Comparison of ENCODE assay signal across 8 cellular contexts in the genomic region with DNA sequence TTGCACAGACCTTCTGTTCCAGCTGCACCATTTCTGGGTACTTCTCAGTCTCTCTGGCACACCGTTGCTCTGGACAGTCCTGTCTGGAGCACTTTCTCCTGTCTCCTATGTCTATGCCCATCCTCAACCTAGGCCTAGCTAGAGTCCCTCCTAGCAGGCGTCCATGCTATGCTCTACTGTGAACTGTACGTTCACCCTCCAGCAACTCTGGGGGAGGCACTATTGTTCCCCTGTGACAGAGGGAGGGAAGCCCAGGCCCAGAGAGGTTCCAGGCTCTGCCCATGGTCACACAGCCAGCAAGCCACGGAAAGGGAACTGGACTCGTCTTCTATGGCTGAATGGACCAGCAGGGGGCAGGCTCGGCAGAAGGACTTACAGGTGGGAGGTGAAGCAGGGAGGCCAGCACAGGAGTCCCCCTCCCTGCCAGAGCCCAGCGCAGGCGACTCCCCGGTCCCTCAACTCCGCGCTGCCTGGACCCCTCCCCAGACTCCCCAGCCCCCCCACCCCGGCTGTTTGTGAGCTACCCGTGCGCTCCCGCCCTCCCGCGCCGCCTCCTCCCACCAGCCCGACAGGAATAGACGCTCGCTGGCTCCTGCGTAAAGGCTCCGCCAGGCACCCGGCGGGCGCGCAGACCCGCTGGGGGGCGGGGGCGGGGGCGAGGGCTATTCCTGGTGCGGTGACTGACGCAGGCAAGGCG. TPM values are rescaled to one million over a fixed set of nuclear protein-coding genes. Genes with fewer than 3 reads are reported as not detected.
A peak's percentile ranks its signal among the peaks of the same experiment; 100 is the strongest.
DNase-seq lines count a peak whose midpoint lies in the region; ATAC-seq and TF ChIP-seq lines count a peak whose summit lies in the region.

No MANE protein-coding gene starts in this region.

- peaks cover 49 to 51% of the 10 kb centered on the region in 2 experiments for H3K4me1 Mint-ChIP-seq in H9
- peaks cover 9% of the 10 kb centered on the region for H3K4me1 Mint-ChIP-seq in activated naive CD4-positive, alpha-beta T cell treated with anti-CD3 and anti-CD28 coated beads for 36 hours (ENCODE audit: low read depth)

- ATAC-seq in Panc1 (peak; percentile 55), left cardiac atrium (peak in 1 of 2 donors; percentile 59), GM18517 (IDR thresholded peaks at IDR 0.05; ENCODE audit: unreplicated experiment) (no peak)

- no peak overlapping the region for H2BK120ac ChIP-seq in H9 (ENCODE audit: low read depth, low read length, poor library complexity, severe bottlenecking)

- peak overlapping the region; percentile 56 to 75 for H3K4me3 Mint-ChIP-seq in H9
- H3K4me3 Mint-ChIP-seq in activated naive CD4-positive, alpha-beta T cell treated with anti-CD3 and anti-CD28 coated beads for 36 hours, result peak overlapping the region; percentile 15

- no peak overlapping the region for H4K5ac ChIP-seq in H9 (ENCODE audit: insufficient read length, low read depth, low read length)

- H3K79me1 ChIP-seq in H9 (ENCODE audit: insufficient read depth, low read depth, low read length, poor library complexity, severe bottlenecking), result no peaks in the 10 kb centered on the region

- H4K91ac ChIP-seq in H9 (ENCODE audit: insufficient read length, low read depth, low read length), result no peak overlapping the region

- H3K14ac ChIP-seq in H9 (ENCODE audit: insufficient read depth, low read length), result 0 out of 2 replicates have a peak overlapping the region, but pooled peaks have one; percentile 20

- POLR2A ChIA-PET in Panc1 (lab: Charles Lee), result no interaction called here

- no CpG with 5 or more reads among the region's 34 CpGs for WGBS in H9 (ENCODE audit: extremely low coverage, insufficient read length, low lambda C conversion rate)

- H3K23ac ChIP-seq in H9 (ENCODE audit: insufficient read length, low read depth, low read length), result no peak overlapping the region

- H3K23me2 ChIP-seq in H9 (ENCODE audit: insufficient read length, low read depth, low read length, poor library complexity, severe bottlenecking), result peaks cover 14% of the 10 kb centered on the region

- peaks cover 5% of the 10 kb centered on the region; the same call in 1 of the 2 replicates for H3K79me2 ChIP-seq in H9 (ENCODE audit: insufficient read depth, low read length)

- no peaks in the 10 kb centered on the region for H3K9me3 ChIP-seq in H9 (ENCODE audit: control insufficient read depth, low read depth, low read length)
- no peaks in the 10 kb centered on the region for H3K9me3 ChIP-seq in Panc1 (ENCODE audit: control insufficient read depth, insufficient read depth, low read depth, low read length)

- DNase-seq in AML-193 (lab: John Stamatoyannopoulos, UW) (peak; percentile 17 to 27), H9 (peak; percentile 95), Panc1 (ENCODE audit: low read depth, low spot score) (peak; percentile 20), left cardiac atrium (peak; percentile 73), pulmonary artery endothelial cell (ENCODE audit: low read depth, low spot score) (peak; percentile 13), GOT3 (lab: John Stamatoyannopoulos, UW) (no peak)
- peak; percentile 86 for DNase-seq in activated naive CD4-positive, alpha-beta T cell treated with anti-CD3 and anti-CD28 coated beads for 36 hours

- BruUV-seq in Panc1 (replicated peaks; lab: Mats Ljungman, UMichigan), result no TSS peak

- H3K4me3 ChIP-seq in Panc1 (ENCODE audit: low read depth in 2 of 2, low read length in 2 of 2), result no peak overlapping the region

- peaks cover 10% of the 10 kb centered on the region; the same call in 1 of the 2 replicates for H3K4me1 ChIP-seq in H9 (ENCODE audit: insufficient read depth, low read length)
- H3K4me1 ChIP-seq in Panc1 (ENCODE audit: control insufficient read depth, insufficient read depth, low read length), result peaks cover 23% of the 10 kb centered on the region

- H3K4me2 ChIP-seq in H9 (ENCODE audit: insufficient read depth, insufficient read length, low read length), result peak overlapping the region; percentile 81

- intact Hi-C loops in Panc1 (cut with micrococcal nuclease; ENCODE audit: unreplicated experiment), result no loop called here
- intact Hi-C loops in activated naive CD4-positive, alpha-beta T cell treated with anti-CD3 and anti-CD28 coated beads for 36 hours (cut with micrococcal nuclease), result loop anchor here (1.0 kb wide), 1 partner anchor 151 kb away; no protein-coding TSS in a partner anchor
- intact Hi-C loops in left cardiac atrium (cut with DNase I), result loop anchor here (2.0 to 10.0 kb wide), 3 partner anchors 186 to 520 kb away; no protein-coding TSS in a partner anchor

- no peak overlapping the region for H4K8ac ChIP-seq in H9 (replicated peaks; ENCODE audit: insufficient read length, low read depth, low read length)

- no peak overlapping the region for H3K4ac ChIP-seq in H9 (ENCODE audit: low read depth, low read length)

- no peak overlapping the region for H3K56ac ChIP-seq in H9 (ENCODE audit: insufficient read length, low read depth, low read length)

- H2AFZ ChIP-seq in H9 (ENCODE audit: low read length), result no peak overlapping the region

- no peak overlapping the region for H2BK20ac ChIP-seq in H9 (ENCODE audit: low read depth, low read length, poor library complexity, severe bottlenecking)

- H3K9ac ChIP-seq in H9 (ENCODE audit: extremely low read depth, insufficient read length, low read length), result no peak overlapping the region

- H3K27ac Mint-ChIP-seq in H9, result peak overlapping the region; percentile 94 to 98 (median 98); a peak in 6 of 7 replicates
- no peak overlapping the region for H3K27ac Mint-ChIP-seq in activated naive CD4-positive, alpha-beta T cell treated with anti-CD3 and anti-CD28 coated beads for 36 hours

- H2AK5ac ChIP-seq in H9 (ENCODE audit: insufficient read length, low read length), result no peak overlapping the region

- no peak overlapping the region for H3T11ph ChIP-seq in H9 (ENCODE audit: low read length)

- no peak overlapping the region for H2BK5ac ChIP-seq in H9 (ENCODE audit: insufficient read length, low read length)

- H3K9me3 Mint-ChIP-seq in H9, result no peaks in the 10 kb centered on the region; a peak in 2 of 5 replicates
- no peaks in the 10 kb centered on the region for H3K9me3 Mint-ChIP-seq in activated naive CD4-positive, alpha-beta T cell treated with anti-CD3 and anti-CD28 coated beads for 36 hours

- peak overlapping the region; percentile 38 for H3K27ac ChIP-seq in H9 (ENCODE audit: insufficient read length, low read depth, low read length)
- no peak overlapping the region for H3K27ac ChIP-seq in Panc1 (ENCODE audit: low read length)

- H4K20me1 ChIP-seq in H9 (ENCODE audit: control insufficient read depth, insufficient read depth, insufficient read length), result no peaks in the 10 kb centered on the region

- peaks cover 0 to 5% (median 0%) of the 10 kb centered on the region in 3 experiments; a peak in 2 of 7 replicates for H3K36me3 Mint-ChIP-seq in H9 (ENCODE audit: insufficient read depth in 1 of 3, low read depth in 3 of 3)
- no peaks in the 10 kb centered on the region for H3K36me3 Mint-ChIP-seq in activated naive CD4-positive, alpha-beta T cell treated with anti-CD3 and anti-CD28 coated beads for 36 hours (ENCODE audit: low read depth)

- H3K27me3 ChIP-seq in H9 (ENCODE audit: insufficient read depth, low read length) (no peaks in the 10 kb centered on the region), Panc1 (ENCODE audit: control insufficient read depth, insufficient read depth, low read length) (no peaks in the 10 kb centered on the region; the same call in 1 of the 2 replicates)

- no peak overlapping the region for H2BK15ac ChIP-seq in H9 (ENCODE audit: low read depth, low read length)

- no peaks in the 10 kb centered on the region for H3K36me3 ChIP-seq in Panc1 (ENCODE audit: control insufficient read depth, insufficient read depth, low read length)

- H3K27me3 Mint-ChIP-seq in H9 (ENCODE audit: low read depth), result peaks cover 34% of the 10 kb centered on the region
- peaks cover 38% of the 10 kb centered on the region for H3K27me3 Mint-ChIP-seq in activated naive CD4-positive, alpha-beta T cell treated with anti-CD3 and anti-CD28 coated beads for 36 hours (ENCODE audit: low read depth)

- TF ChIP-seq CTCF in H9 (conservative IDR thresholded peaks at IDR 0.05), result peak; percentile 74
- peak; percentile 72 for TF ChIP-seq CTCF in Panc1 (IDR thresholded peaks at IDR 0.05)

- peak overlapping the region; percentile 62 for H3K18ac ChIP-seq in H9 (ENCODE audit: insufficient read length, low read depth, low read length)

- H2BK12ac ChIP-seq in H9 (ENCODE audit: insufficient read length, low read depth, low read length), result no peak overlapping the region

- in situ Hi-C loops in Panc1 (cut with HindIII; ENCODE audit: low pct_unique_long_range_greater_than_20kb, low sequenced_read_pairs), result no loop called here

- CTCF ChIA-PET in Panc1 (lab: Charles Lee), result interaction anchor here (0.6 to 2.4 kb wide), 12 partner anchors 8 to 239 kb away, joined by 3 to 36 read pairs (median 6); no protein-coding TSS in a partner anchor
- CTCF ChIA-PET in activated naive CD4-positive, alpha-beta T cell treated with anti-CD3 and anti-CD28 coated beads for 36 hours (lab: Charles Lee), result interaction anchor here (0.6 to 3.8 kb wide), 11 partner anchors 9 to 654 kb away, joined by 3 to 26 read pairs (median 4); no protein-coding TSS in a partner anchor

RNA-seq across cellular contexts. Expression of a gene that starts 1.7 kb away (rescaled TPM):
- total RNA-seq in H9 (2021), result 41.6 and 42.6 TPM in 2 replicates
- 18.2 TPM for total RNA-seq in Panc1 (2021; ENCODE audit: unreplicated experiment)
- polyA plus RNA-seq in Panc1 (2012; ENCODE audit: insufficient read length), result 43.8 TPM
- total RNA-seq in activated naive CD4-positive, alpha-beta T cell treated with anti-CD3 and anti-CD28 coated beads for 36 hours, result not detected
- total RNA-seq in left cardiac atrium, result 10 to 100 TPM in 1 of 2 donors, 1 to 10 TPM in 1; 7.7 to 30.5 TPM
- total RNA-seq in pulmonary artery endothelial cell, result 0.04 TPM in 1 of 2 replicates, not detected in the other
